ENCODE assay signal across 16 cellular contexts in genomic region chr16:67286441-67287235, GRCh38. TPM values are rescaled to one million over a fixed set of nuclear protein-coding genes. Genes with fewer than 3 reads are reported as not detected.
DNase-seq lines count a peak whose midpoint lies in the region; ATAC-seq, FAIRE-seq and TF ChIP-seq lines count a peak whose summit lies in the region.
"Had no signal": no experiment of that assay in that cellular context is flagged by ENCODE, and none has a peak within 500 bp of the region (broad histone marks: within the 10 kb centered on the region; RNA-seq: fewer than 3 reads in every experiment).

No MANE protein-coding gene starts in this region.

- H3K9me3 ChIP-seq in MG63 = no peaks in the 10 kb centered on the region

- DNase-seq in H54 (ENCODE audit: insufficient read length, low spot score) (peak; percentile 62), MG63 (peak; percentile 48), fibroblast of mammary gland (ENCODE audit: low read depth) (peak; percentile 28)
- DNase-seq: ACHN, AML-193, COR-L47, EL, NCI-H1092, NCI-H2081 treated with DMSO at 0.1 percent for 48 hours, NCI-H524 had no signal

- ATAC-seq in GM19395 (IDR thresholded peaks at IDR 0.05; ENCODE audit: unreplicated experiment) (no peak), HG03159 (IDR thresholded peaks at IDR 0.05; ENCODE audit: unreplicated experiment) (no peak), HG03135 (IDR thresholded peaks at IDR 0.05; ENCODE audit: unreplicated experiment) (no peak)

- no peak for TF ChIP-seq POLR2A in H54 (IDR thresholded peaks at IDR 0.05; ENCODE audit: low read depth, low read length)

- TF ChIP-seq CTCF in fibroblast of mammary gland (conservative IDR thresholded peaks at IDR 0.05; ENCODE audit: control insufficient read depth, insufficient read depth, low read depth, low read length) = no peak

- no peak for FAIRE-seq in H54 (lab: Jason Lieb, UNC)

- no peaks in the 10 kb centered on the region for H3K27me3 ChIP-seq in MG63

- H3K36me3 ChIP-seq in MG63 = peaks cover 30% of the 10 kb centered on the region

- H3K4me3 ChIP-seq in MG63 (no peak overlapping the region), fibroblast of mammary gland (ENCODE audit: control insufficient read depth, low read depth, low read length) (no peak overlapping the region)

RNA-seq across cellular contexts. Expression of gene PLEKHG4, which starts 7.3 kb away (rescaled TPM):
- total RNA-seq in MG63 (2014; rRNA removed; shearing (Covaris generic); ENCODE audit: low replicate concordance) = 78.0 and 80.1 TPM in 2 replicates

RNA-seq across cellular contexts. Expression of gene SLC9A5, which starts 37.9 kb away (rescaled TPM):
- 0.03 TPM in 1 of 2 replicates, not detected in the other for total RNA-seq in MG63 (2014; rRNA removed; shearing (Covaris generic); ENCODE audit: low replicate concordance)

RNA-seq across cellular contexts. Expression of gene FHOD1, which starts 39.4 kb away (rescaled TPM):
- 7.7 and 8.9 TPM in 2 replicates for total RNA-seq in MG63 (2014; rRNA removed; shearing (Covaris generic); ENCODE audit: low replicate concordance)

RNA-seq across cellular contexts. Expression of gene KCTD19, which starts 39.9 kb away (rescaled TPM):
- not detected in 2 replicates for total RNA-seq in MG63 (2014; rRNA removed; shearing (Covaris generic); ENCODE audit: low replicate concordance)
- total RNA-seq: H4, MCF 10A, SK-MEL-5 had no signal

RNA-seq across cellular contexts. Expression of gene LRRC36, which starts 40.0 kb away (rescaled TPM):
- total RNA-seq in MG63 (2014; rRNA removed; shearing (Covaris generic); ENCODE audit: low replicate concordance) = 0.33 and 0.39 TPM in 2 replicates
- total RNA-seq: MCF 10A had no signal
